ENCODE assay signal across 2 cellular contexts in genomic region chr19:12685831-12686230, GRCh38.
TF ChIP-seq lines count a peak whose summit lies in the region.

No MANE protein-coding gene starts in this region.

TF ChIP-seq in HEK293, 187 proteins besides CTCF, POLR2A, EP300 and RAD21:
- TF ChIP-seq ZNF585B (tag by site-specific recombination; IDR thresholded peaks at IDR 0.05): no peak
- TF ChIP-seq SCRT2 (tag by site-specific recombination; IDR thresholded peaks at IDR 0.05): peak; percentile 36; the same call in 1 of the 2 replicates
- no peak for TF ChIP-seq MYNN (tag by site-specific recombination; IDR thresholded peaks at IDR 0.05; ENCODE audit: borderline replicate concordance)

TF ChIP-seq in K562, 482 proteins besides CTCF, POLR2A, EP300 and RAD21:
- TF ChIP-seq ZNF507 (tag; conservative IDR thresholded peaks at IDR 0.05): no peak
- TF ChIP-seq ETS2 (tag; IDR thresholded peaks at IDR 0.05; ENCODE audit: borderline replicate concordance, poor library complexity, severe bottlenecking): no peak
- TF ChIP-seq ATF7 (IDR thresholded peaks at IDR 0.05): no peak
- no peak for TF ChIP-seq GTF2B (IDR thresholded peaks at IDR 0.05; ENCODE audit: extremely low read depth, insufficient read length)
- TF ChIP-seq MAZ (CRISPR knock-in tag; conservative IDR thresholded peaks at IDR 0.05 in 1 of 2, IDR thresholded peaks at IDR 0.05 in 1 of 2): no peak
- TF ChIP-seq FOXJ2 (tag; IDR thresholded peaks at IDR 0.05): no peak
- TF ChIP-seq TEAD4 (IDR thresholded peaks at IDR 0.05; ENCODE audit: low read length): no peak
- no peak for TF ChIP-seq TEAD4 (CRISPR knock-in tag; IDR thresholded peaks at IDR 0.05; ENCODE audit: borderline replicate concordance)
- TF ChIP-seq MEIS2 (IDR thresholded peaks at IDR 0.05; ENCODE audit: partially characterized antibody): peak; percentile 62
- TF ChIP-seq GMEB1 (CRISPR knock-in tag; IDR thresholded peaks at IDR 0.05): no peak
- no peak for TF ChIP-seq ZNF644 (tag; IDR thresholded peaks at IDR 0.05; ENCODE audit: low read depth)
- no peak for TF ChIP-seq ZBTB17 (CRISPR knock-in tag; IDR thresholded peaks at IDR 0.05)
- no peak for TF ChIP-seq MCM3 (IDR thresholded peaks at IDR 0.05)
- TF ChIP-seq KDM1A (IDR thresholded peaks at IDR 0.05): no peak
- TF ChIP-seq BRCA1 (IDR thresholded peaks at IDR 0.05): no peak
- TF ChIP-seq BRCA1 (CRISPR knock-in tag; IDR thresholded peaks at IDR 0.05): no peak
- peak; percentile 68 for TF ChIP-seq PKNOX1 (IDR thresholded peaks at IDR 0.05)
- TF ChIP-seq ARNT (IDR thresholded peaks at IDR 0.05): no peak
- no peak for TF ChIP-seq ZNF592 (IDR thresholded peaks at IDR 0.05)
- no peak for TF ChIP-seq CC2D1A (IDR thresholded peaks at IDR 0.05)
- TF ChIP-seq PBX2 (CRISPR knock-in tag; IDR thresholded peaks at IDR 0.05; ENCODE audit: low read depth): no peak
- 0 out of 2 replicates have a peak, but pooled peaks have one; percentile 27 for TF ChIP-seq PBX2 (tag; conservative IDR thresholded peaks at IDR 0.05; ENCODE audit: low read depth)
- TF ChIP-seq CBX3 (IDR thresholded peaks at IDR 0.05; ENCODE audit: borderline replicate concordance in 1 of 2, low read length in 2 of 2): no peak
- TF ChIP-seq FOXM1 (IDR thresholded peaks at IDR 0.05; ENCODE audit: low read depth): no peak
- TF ChIP-seq FOXM1 (CRISPR knock-in tag; IDR thresholded peaks at IDR 0.05; ENCODE audit: low read depth): no peak
- TF ChIP-seq CREM (IDR thresholded peaks at IDR 0.05; ENCODE audit: low read depth): no peak
- TF ChIP-seq ARID3A (IDR thresholded peaks at IDR 0.05; ENCODE audit: borderline replicate concordance, low read depth, low read length): no peak
- TF ChIP-seq ZFX (CRISPR knock-in tag; IDR thresholded peaks at IDR 0.05): no peak
